In the genomic region with DNA sequence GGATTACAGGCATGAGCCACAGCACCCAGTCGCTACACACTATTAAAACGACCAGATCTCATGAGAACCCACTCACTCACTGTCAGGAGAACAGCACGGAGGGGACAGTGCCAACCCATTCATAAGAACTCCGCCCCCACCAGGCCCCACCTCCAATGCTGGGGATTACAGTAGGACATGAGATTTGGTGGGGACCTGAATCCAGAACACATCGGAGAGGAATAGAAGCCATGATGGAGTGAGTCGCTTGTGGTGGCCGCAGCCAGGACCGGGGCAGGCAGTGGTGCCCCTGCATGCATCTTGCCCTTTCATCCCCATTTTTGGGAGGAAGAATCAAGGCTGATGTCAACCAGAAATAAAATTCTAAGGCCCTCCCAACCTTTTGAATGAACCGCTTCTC, we compare ENCODE assay signal across 25 cellular contexts.
"Had no signal": no experiment of that assay in that cellular context is flagged by ENCODE, and none has a peak within 500 bp of the region (broad histone marks: within the 10 kb centered on the region; RNA-seq: fewer than 3 reads in every experiment).

No MANE protein-coding gene starts in this region.

- H3K9me3 ChIP-seq: gastrocnemius medialis, lower lobe of right lung, psoas muscle, sigmoid colon, transverse colon, upper lobe of right lung, uterus had no signal

- H3K4me3 ChIP-seq: dorsolateral prefrontal cortex, gastrocnemius medialis, lower lobe of right lung, psoas muscle, sigmoid colon, transverse colon, upper lobe of right lung, uterus had no signal

- H3K27ac Mint-ChIP-seq: endodermal cell; immature natural killer cell; nephron progenitor cell; stimulated activated memory B cell treated with anti-CD40 and anti-IgM and Interleukin-4, amounts not matched to agents 10 μg/mL and 1 μg/mL and 100 μg/mL, for 72 hours; stimulated activated naive CD8-positive, alpha-beta T cell treated with anti-CD3 and anti-CD28 coated beads, Interleukin-15, Interleukin-2, amounts not matched to agents 100 ng/mL and 50 ng/mL, for 24 hours had no signal

- H3K27me3 ChIP-seq: dorsolateral prefrontal cortex, gastrocnemius medialis, sigmoid colon, transverse colon, upper lobe of right lung, uterus had no signal

- H3K4me3 Mint-ChIP-seq: endodermal cell; immature natural killer cell; naive thymus-derived CD8-positive, alpha-beta T cell; nephron progenitor cell; stimulated activated memory B cell treated with anti-CD40 and anti-IgM and Interleukin-4, amounts not matched to agents 10 μg/mL and 1 μg/mL and 100 μg/mL, for 72 hours; stimulated activated naive CD8-positive, alpha-beta T cell treated with anti-CD3 and anti-CD28 coated beads, Interleukin-15, Interleukin-2, amounts not matched to agents 100 ng/mL and 50 ng/mL, for 24 hours had no signal

- H3K36me3 ChIP-seq: uterus had no signal

- H3K4me1 ChIP-seq: gastrocnemius medialis, lower lobe of right lung, psoas muscle, sigmoid colon, transverse colon, upper lobe of right lung, uterus had no signal

- H3K9me3 Mint-ChIP-seq: endodermal cell; immature natural killer cell; naive thymus-derived CD8-positive, alpha-beta T cell; nephron progenitor cell; stimulated activated memory B cell treated with anti-CD40 and anti-IgM and Interleukin-4, amounts not matched to agents 10 μg/mL and 1 μg/mL and 100 μg/mL, for 72 hours; stimulated activated naive CD8-positive, alpha-beta T cell treated with anti-CD3 and anti-CD28 coated beads, Interleukin-15, Interleukin-2, amounts not matched to agents 100 ng/mL and 50 ng/mL, for 24 hours had no signal

- DNase-seq: cerebellar nuclear complex; effector CD8-positive, alpha-beta T cell; endodermal cell; foreskin fibroblast; gastrocnemius medialis; hypothalamus; immature natural killer cell; islet precursor cell; lower lobe of right lung; nephron progenitor cell; nucleus accumbens; right cardiac atrium; sigmoid colon; stimulated activated CD4-positive, alpha-beta T cell treated with anti-CD3 and anti-CD28 coated beads, Interleukin-4, amount 100 ng/mL, for 4 hours; transverse colon; upper lobe of right lung; uterus had no signal

- H3K4me1 Mint-ChIP-seq: endodermal cell had no signal

- ATAC-seq: esophagus mucosa; gastrocnemius medialis; left lobe of liver; lower lobe of right lung; naive thymus-derived CD8-positive, alpha-beta T cell; psoas muscle; right cardiac atrium; stimulated activated memory B cell treated with anti-CD40 and anti-IgM and Interleukin-4, amounts not matched to agents 10 μg/mL and 1 μg/mL and 100 μg/mL, for 72 hours; upper lobe of right lung had no signal

- H3K27ac ChIP-seq: dorsolateral prefrontal cortex, epithelial cell of prostate, gastrocnemius medialis, lower lobe of right lung, psoas muscle, sigmoid colon, transverse colon, upper lobe of right lung, uterus had no signal

- H3K27me3 Mint-ChIP-seq: naive thymus-derived CD8-positive, alpha-beta T cell; stimulated activated memory B cell treated with anti-CD40 and anti-IgM and Interleukin-4, amounts not matched to agents 10 μg/mL and 1 μg/mL and 100 μg/mL, for 72 hours; stimulated activated naive CD8-positive, alpha-beta T cell treated with anti-CD3 and anti-CD28 coated beads, Interleukin-15, Interleukin-2, amounts not matched to agents 100 ng/mL and 50 ng/mL, for 24 hours had no signal
